Comparison of ENCODE assay signal across 10 cellular contexts in the genomic region with DNA sequence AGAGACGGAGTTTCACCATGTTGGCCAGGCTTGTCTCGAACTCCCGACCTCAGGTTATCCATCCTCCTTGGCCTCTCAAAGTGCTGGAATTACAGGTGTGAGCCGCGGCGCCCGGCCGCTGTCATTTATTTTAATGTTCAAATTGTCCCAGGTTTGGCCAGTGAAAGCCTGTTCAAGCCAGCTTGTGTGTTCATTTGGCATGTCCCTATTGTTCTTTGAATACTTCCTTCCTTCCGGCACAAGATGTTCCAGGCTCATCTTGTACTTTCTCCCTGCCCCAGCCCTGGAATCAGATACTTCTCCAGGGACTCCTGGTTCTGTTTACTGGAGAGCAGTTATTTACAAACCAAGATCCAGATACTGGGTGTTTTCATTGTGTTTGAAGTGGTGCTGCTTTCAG. TPM values are rescaled to one million over a fixed set of nuclear protein-coding genes. Genes with fewer than 3 reads are reported as not detected.
DNase-seq lines count a peak whose midpoint lies in the region; ATAC-seq and TF ChIP-seq lines count a peak whose summit lies in the region.
"Had no signal": no experiment of that assay in that cellular context is flagged by ENCODE, and none has a peak within 500 bp of the region (broad histone marks: within the 10 kb centered on the region; RNA-seq: fewer than 3 reads in every experiment).

No MANE protein-coding gene starts in this region.

- TF ChIP-seq CTCF in esophagus squamous epithelium (IDR thresholded peaks at IDR 0.05), result no peak
- no peak for TF ChIP-seq CTCF in upper lobe of right lung (IDR thresholded peaks at IDR 0.05)

- no peak overlapping the region for H3K27ac Mint-ChIP-seq in activated naive CD4-positive, alpha-beta T cell treated with anti-CD3 and anti-CD28 coated beads, Interleukin-2, amount 50 U/mL, for 24 hours
- H3K27ac Mint-ChIP-seq in activated naive CD4-positive, alpha-beta T cell treated with anti-CD3 and anti-CD28 coated beads, Interleukin-2, amount 50 U/mL, for 72 hours, result no peak overlapping the region
- no peak overlapping the region for H3K27ac Mint-ChIP-seq in naive B cell

- TF ChIP-seq POLR2A in esophagus squamous epithelium (IDR thresholded peaks at IDR 0.05), result no peak

- H3K27me3 ChIP-seq in esophagus squamous epithelium, result no peaks in the 10 kb centered on the region
- H3K27me3 ChIP-seq in upper lobe of right lung, result no peaks in the 10 kb centered on the region

- H3K9me3 Mint-ChIP-seq in activated naive CD4-positive, alpha-beta T cell treated with anti-CD3 and anti-CD28 coated beads, Interleukin-2, amount 50 U/mL, for 24 hours, result no peaks in the 10 kb centered on the region
- no peaks in the 10 kb centered on the region for H3K9me3 Mint-ChIP-seq in activated naive CD4-positive, alpha-beta T cell treated with anti-CD3 and anti-CD28 coated beads, Interleukin-2, amount 50 U/mL, for 72 hours
- H3K9me3 Mint-ChIP-seq in naive B cell, result peaks cover 0 to 8% (median 0%) of the 10 kb centered on the region in 7 donors

- intact Hi-C loops in esophagus squamous epithelium (cut with DNase I) (no loop called here), upper lobe of right lung (cut with DNase I) (no loop called here)

- H3K4me3 ChIP-seq in esophagus squamous epithelium (no peak overlapping the region), upper lobe of right lung (no peak overlapping the region)

- H3K4me1 ChIP-seq in esophagus squamous epithelium (peaks cover 8 to 53% (median 20%) of the 10 kb centered on the region in 3 donors), upper lobe of right lung (peaks cover 9% of the 10 kb centered on the region)

- 51 to 96% methylated on average over 4 to 9 of the region's 9 CpGs for WGBS in esophagus squamous epithelium, 2 donors

- H3K27ac ChIP-seq in esophagus squamous epithelium (peak overlapping the region; percentile 80 to 99 (median 88)), upper lobe of right lung (peak overlapping the region; percentile 95)

- peaks cover 35% of the 10 kb centered on the region for H3K27me3 Mint-ChIP-seq in activated naive CD4-positive, alpha-beta T cell treated with anti-CD3 and anti-CD28 coated beads, Interleukin-2, amount 50 U/mL, for 24 hours
- peaks cover 20 to 53% (median 44%) of the 10 kb centered on the region in 3 donors for H3K27me3 Mint-ChIP-seq in naive B cell

- ATAC-seq in activated naive CD4-positive, alpha-beta T cell treated with anti-CD3 and anti-CD28 coated beads, Interleukin-2, amount 50 U/mL, for 72 hours, result no peak
- no peak for ATAC-seq in naive B cell (ENCODE audit: low read depth in 2 of 2)
- ATAC-seq in upper lobe of right lung, result peak; percentile 16
- ATAC-seq in HG03095 (IDR thresholded peaks at IDR 0.05; ENCODE audit: unreplicated experiment), result no peak

- H3K4me3 Mint-ChIP-seq in activated naive CD4-positive, alpha-beta T cell treated with anti-CD3 and anti-CD28 coated beads, Interleukin-2, amount 50 U/mL, for 24 hours, result peak overlapping the region; percentile 17
- H3K4me3 Mint-ChIP-seq in naive B cell, result peak overlapping the region in 6 of 8 donors; percentile 16 to 85 (median 66)

- H3K36me3 Mint-ChIP-seq in activated naive CD4-positive, alpha-beta T cell treated with anti-CD3 and anti-CD28 coated beads, Interleukin-2, amount 50 U/mL, for 24 hours, result no peaks in the 10 kb centered on the region
- no peaks in the 10 kb centered on the region for H3K36me3 Mint-ChIP-seq in activated naive CD4-positive, alpha-beta T cell treated with anti-CD3 and anti-CD28 coated beads, Interleukin-2, amount 50 U/mL, for 72 hours
- no peaks in the 10 kb centered on the region for H3K36me3 Mint-ChIP-seq in naive B cell

- H3K9me3 ChIP-seq in esophagus squamous epithelium (no peaks in the 10 kb centered on the region), upper lobe of right lung (no peaks in the 10 kb centered on the region)

- DNase-seq in activated naive CD4-positive, alpha-beta T cell treated with anti-CD3 and anti-CD28 coated beads, Interleukin-2, amount 50 U/mL, for 72 hours (ENCODE audit: low spot score in 2 of 2), result no peak
- DNase-seq in esophagus squamous epithelium (lab: John Stamatoyannopoulos, UW) (no peak), naive B cell (no peak), upper lobe of right lung (no peak), kidney glomerular epithelial cell (lab: John Stamatoyannopoulos, UW) (no peak), T-helper 9 cell (no peak)
- DNase-seq: NCI-H2081 treated with DMSO at 0.1 percent for 48 hours, occipital lobe had no signal

- H3K36me3 ChIP-seq in esophagus squamous epithelium (no peaks in the 10 kb centered on the region), upper lobe of right lung (no peaks in the 10 kb centered on the region)

- no peaks in the 10 kb centered on the region for H3K4me1 Mint-ChIP-seq in activated naive CD4-positive, alpha-beta T cell treated with anti-CD3 and anti-CD28 coated beads, Interleukin-2, amount 50 U/mL, for 24 hours
- peaks cover 0 to 7% (median 5%) of the 10 kb centered on the region in 3 donors for H3K4me1 Mint-ChIP-seq in naive B cell

RNA-seq across cellular contexts. Expression of gene ZBTB8B, which starts 37.0 kb away (rescaled TPM):
- not detected for total RNA-seq in activated naive CD4-positive, alpha-beta T cell treated with anti-CD3 and anti-CD28 coated beads, Interleukin-2, amount 50 U/mL, for 72 hours
- not detected for total RNA-seq in esophagus squamous epithelium
- polyA plus RNA-seq in naive B cell (ENCODE audit: low read depth in 6 of 6), result not detected
- not detected for total RNA-seq in upper lobe of right lung

RNA-seq across cellular contexts. Expression of gene ZBTB8A, which starts 37.4 kb away (rescaled TPM):
- under 1 TPM; 0.16 to 0.18 TPM for total RNA-seq in activated naive CD4-positive, alpha-beta T cell treated with anti-CD3 and anti-CD28 coated beads, Interleukin-2, amount 50 U/mL, for 72 hours
- total RNA-seq in esophagus squamous epithelium, result 1 to 10 TPM; 2.4 to 6.1 (median 2.8) TPM
- not detected for polyA plus RNA-seq in naive B cell (ENCODE audit: low read depth in 6 of 6)
- total RNA-seq in upper lobe of right lung, result 9.7 TPM
